In genomic region chr6:119379809-119380208, GRCh38 we compare ENCODE assay signal across 27 cellular contexts.
"Had no signal": no experiment of that assay in that cellular context is flagged by ENCODE, and none has a peak within 500 bp of the region (broad histone marks: within the 10 kb centered on the region; RNA-seq: fewer than 3 reads in every experiment).

No MANE protein-coding gene starts in this region.

- H3K4me1 Mint-ChIP-seq: activated CD4-positive, alpha-beta T cell treated with anti-CD3 and anti-CD28 coated beads, Interleukin-2, amount 10 ng/mL, durations not matched to agents 7 days and 5 days; activated naive CD8-positive, alpha-beta T cell treated with anti-CD3 and anti-CD28 coated beads, Interleukin-2, amount 50 U/mL, for 24 hours had no signal

- H3K4me3 Mint-ChIP-seq: activated CD4-positive, alpha-beta memory T cell treated with anti-CD3 and anti-CD28 coated beads for 36 hours; activated CD4-positive, alpha-beta T cell treated with anti-CD3 and anti-CD28 coated beads, Interleukin-2, amount 10 ng/mL, durations not matched to agents 7 days and 5 days; activated naive CD8-positive, alpha-beta T cell treated with anti-CD3 and anti-CD28 coated beads, Interleukin-2, amount 50 U/mL, for 24 hours; activated T-cell treated with anti-CD3 and anti-CD28 coated beads, Interleukin-2, amount 50 U/mL, for 4 hours had no signal

- FAIRE-seq: bronchial epithelial cell had no signal

- H3K27me3 Mint-ChIP-seq: activated CD4-positive, alpha-beta memory T cell treated with anti-CD3 and anti-CD28 coated beads for 36 hours; activated CD4-positive, alpha-beta T cell treated with anti-CD3 and anti-CD28 coated beads, Interleukin-2, amount 10 ng/mL, durations not matched to agents 7 days and 5 days; activated naive CD8-positive, alpha-beta T cell treated with anti-CD3 and anti-CD28 coated beads, Interleukin-2, amount 50 U/mL, for 24 hours had no signal

- H3K4me1 ChIP-seq: ascending aorta, body of pancreas had no signal

- H3K36me3 ChIP-seq: ascending aorta had no signal

- ATAC-seq: activated naive CD4-positive, alpha-beta T cell treated with anti-CD3 and anti-CD28 coated beads, Interleukin-2, amount 50 U/mL, for 72 hours; activated naive CD8-positive, alpha-beta T cell treated with anti-CD3 and anti-CD28 coated beads, Interleukin-2, amount 50 U/mL, for 24 hours; activated T-cell treated with anti-CD3 and anti-CD28 coated beads, Interleukin-2, amount 50 U/mL, for 4 hours; body of pancreas had no signal

- H3K9me3 ChIP-seq: body of pancreas had no signal

- H3K27me3 ChIP-seq: ascending aorta, body of pancreas had no signal

- H3K27ac ChIP-seq: ascending aorta, body of pancreas, VCaP had no signal

- H3K27ac Mint-ChIP-seq: activated CD4-positive, alpha-beta memory T cell treated with anti-CD3 and anti-CD28 coated beads for 36 hours; activated CD4-positive, alpha-beta T cell treated with anti-CD3 and anti-CD28 coated beads, Interleukin-2, amount 10 ng/mL, durations not matched to agents 7 days and 5 days; activated naive CD4-positive, alpha-beta T cell treated with anti-CD3 and anti-CD28 coated beads, Interleukin-2, amount 50 U/mL, for 72 hours; activated naive CD8-positive, alpha-beta T cell treated with anti-CD3 and anti-CD28 coated beads, Interleukin-2, amount 50 U/mL, for 24 hours had no signal

- H3K4me3 ChIP-seq: ascending aorta, body of pancreas had no signal

- DNase-seq: activated CD4-positive, alpha-beta memory T cell treated with anti-CD3 and anti-CD28 coated beads for 36 hours; activated CD4-positive, alpha-beta T cell treated with anti-CD3 and anti-CD28 coated beads, Interleukin-2, amount 10 ng/mL, durations not matched to agents 7 days and 5 days; activated CD4-positive, CD25-positive, alpha-beta regulatory T cell; activated CD8-positive, alpha-beta memory T cell treated with anti-CD3 and anti-CD28 coated beads for 24 hours; activated effector memory CD4-positive, alpha-beta T cell treated with anti-CD3 and anti-CD28 coated beads, Interleukin-2, amount 50 U/mL, for 16 hours; activated naive CD4-positive, alpha-beta T cell treated with Interleukin-2 at 50 U/mL for 16 hours; activated naive CD8-positive, alpha-beta T cell treated with anti-CD3 and anti-CD28 coated beads, Interleukin-2, amount 50 U/mL, for 24 hours; activated T-cell treated with anti-CD3 and anti-CD28 coated beads, Interleukin-2, amount 50 U/mL, for 4 hours; amniotic stem cell; central memory CD4-positive, alpha-beta T cell; Kasumi-1; KBM-7; NCI-H1048; NCI-H1417 treated with DMSO at 0.1 percent for 48 hours; NCI-H1694; NCI-H2029; NCI-H2107; NCI-H2227 treated with DMSO at 0.1 percent for 48 hours; NCI-H510A; NCI-H526 treated with DMSO at 0.1 percent for 48 hours; SIG-M5; T-helper 1 cell had no signal
